Comparison of ENCODE assay signal across 8 cellular contexts in genomic region chr6:88983532-88983931, GRCh38. TPM values are rescaled to one million over a fixed set of nuclear protein-coding genes. Genes with fewer than 3 reads are reported as not detected.
A peak's percentile ranks its signal among the peaks of the same experiment; 100 is the strongest.
DNase-seq lines count a peak whose midpoint lies in the region; ATAC-seq and TF ChIP-seq lines count a peak whose summit lies in the region.

No MANE protein-coding gene starts in this region.

- H3K4me1 Mint-ChIP-seq in stimulated activated naive CD8-positive, alpha-beta T cell treated with anti-CD3 and anti-CD28 coated beads, Interleukin-15, amount 100 ng/mL, for 72 hours = no peaks in the 10 kb centered on the region
- no peaks in the 10 kb centered on the region for H3K4me1 Mint-ChIP-seq in T-helper 17 cell

- peaks cover 0 to 7% (median 4%) of the 10 kb centered on the region in 4 donors for H3K4me1 ChIP-seq in tibial artery

- no peak for DNase-seq in stimulated activated naive CD8-positive, alpha-beta T cell treated with anti-CD3 and anti-CD28 coated beads, Interleukin-15, amount 100 ng/mL, for 72 hours
- DNase-seq in stimulated activated naive CD8-positive, alpha-beta T cell treated with anti-CD3 and anti-CD28 coated beads, Interleukin-15, Interleukin-2, amounts not matched to agents 100 U/mL and 50 U/mL, for 24 hours = no peak
- DNase-seq in T-helper 17 cell (no peak), left ventricle myocardium superior (no peak), tibial artery (no peak)
- DNase-seq in stimulated activated CD4-positive, alpha-beta T cell treated with anti-CD3 and anti-CD28 coated beads, Interleukin-15, amount 100 ng/mL, for 24 hours = no peak

- intact Hi-C loops in left ventricle myocardium superior (cut with micrococcal nuclease) (loop anchor here (2.0 to 10.0 kb wide), 3 partner anchors 51 to 259 kb away; partner anchors contain the start of gene PNRC1), tibial artery (cut with DNase I; ENCODE audit: low total_unique reads) (loop anchor here (5.0 kb wide), 2 partner anchors 99 to 259 kb away; partner anchors contain the start of gene PNRC1)

- peak; percentile 49 to 60 for TF ChIP-seq CTCF in tibial artery (IDR thresholded peaks at IDR 0.05)

- H3K9me3 Mint-ChIP-seq in stimulated activated naive CD8-positive, alpha-beta T cell treated with anti-CD3 and anti-CD28 coated beads, Interleukin-15, amount 100 ng/mL, for 72 hours = no peaks in the 10 kb centered on the region

- no peaks in the 10 kb centered on the region for H3K36me3 ChIP-seq in tibial artery

- ATAC-seq in stimulated activated naive CD8-positive, alpha-beta T cell treated with anti-CD3 and anti-CD28 coated beads, Interleukin-15, amount 100 ng/mL, for 72 hours = peak; percentile 31
- ATAC-seq in stimulated activated naive CD8-positive, alpha-beta T cell treated with anti-CD3 and anti-CD28 coated beads, Interleukin-15, Interleukin-2, amounts not matched to agents 100 U/mL and 50 U/mL, for 24 hours = no peak
- peak; percentile 23 for ATAC-seq in T-helper 17 cell
- ATAC-seq in left ventricle myocardium superior = peak; percentile 78
- ATAC-seq in HG03378 (IDR thresholded peaks at IDR 0.05; ENCODE audit: unreplicated experiment) = no peak
- ATAC-seq in GM19463 (IDR thresholded peaks at IDR 0.05; ENCODE audit: unreplicated experiment) = no peak

- H3K4me3 Mint-ChIP-seq in stimulated activated naive CD8-positive, alpha-beta T cell treated with anti-CD3 and anti-CD28 coated beads, Interleukin-15, amount 100 ng/mL, for 72 hours = no peak overlapping the region
- H3K4me3 Mint-ChIP-seq in T-helper 17 cell = no peak overlapping the region

- H3K27me3 Mint-ChIP-seq in stimulated activated naive CD8-positive, alpha-beta T cell treated with anti-CD3 and anti-CD28 coated beads, Interleukin-15, amount 100 ng/mL, for 72 hours = no peaks in the 10 kb centered on the region
- H3K27me3 Mint-ChIP-seq in T-helper 17 cell = no peaks in the 10 kb centered on the region

- no peak overlapping the region for H3K4me3 ChIP-seq in tibial artery

- no peaks in the 10 kb centered on the region for H3K27me3 ChIP-seq in tibial artery

- no peak overlapping the region for H3K27ac ChIP-seq in tibial artery

- H3K36me3 Mint-ChIP-seq in T-helper 17 cell (ENCODE audit: low read depth) = no peaks in the 10 kb centered on the region

- H3K9me3 ChIP-seq in T-helper 17 cell (ENCODE audit: control insufficient read depth, low read length, poor library complexity, severe bottlenecking) (no peaks in the 10 kb centered on the region), tibial artery (no peaks in the 10 kb centered on the region)

- no peak overlapping the region for H3K27ac Mint-ChIP-seq in stimulated activated naive CD8-positive, alpha-beta T cell treated with anti-CD3 and anti-CD28 coated beads, Interleukin-15, amount 100 ng/mL, for 72 hours
- no peak overlapping the region for H3K27ac Mint-ChIP-seq in T-helper 17 cell

RNA-seq across cellular contexts. Expression of gene RNGTT, which starts 20.1 kb away (rescaled TPM):
- total RNA-seq in T-helper 17 cell (10 to 100 TPM; 17.6 to 23.0 TPM), left ventricle myocardium superior (8.4 TPM)

Comparison
In these comparisons a context has a peak if more than half of its experiments do, and no peak if none do; other contexts are left out.
1. ATAC-seq: peak in stimulated activated naive CD8-positive, alpha-beta T cell treated with anti-CD3 and anti-CD28 coated beads, Interleukin-15, amount 100 ng/mL, for 72 hours (single experiment), T-helper 17 cell (single experiment) and left ventricle myocardium superior (single experiment); none in stimulated activated naive CD8-positive, alpha-beta T cell treated with anti-CD3 and anti-CD28 coated beads, Interleukin-15, Interleukin-2, amounts not matched to agents 100 U/mL and 50 U/mL, for 24 hours (single experiment), HG03378 (single experiment) and GM19463 (single experiment).